In the genomic region with DNA sequence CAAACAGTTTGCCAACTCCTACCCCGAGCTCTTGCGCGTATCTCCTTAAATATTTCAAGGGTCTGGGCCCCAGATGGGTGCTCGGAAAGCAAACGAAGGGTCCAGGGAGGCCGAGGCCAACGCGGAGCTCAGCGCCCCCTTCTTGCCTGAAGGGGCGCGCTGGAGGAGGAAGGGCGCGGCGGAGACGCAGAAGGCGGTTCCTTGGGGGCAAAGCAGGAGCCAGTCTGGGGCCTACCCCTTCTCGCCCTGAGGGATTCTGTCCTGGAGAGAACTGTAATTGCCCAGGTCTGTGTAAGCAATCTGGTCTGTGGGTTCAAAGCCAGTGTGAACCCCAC, we compare ENCODE assay signal across 12 cellular contexts. TPM values are rescaled to one million over a fixed set of nuclear protein-coding genes. Genes with fewer than 3 reads are reported as not detected.
DNase-seq lines count a peak whose midpoint lies in the region; ATAC-seq and TF ChIP-seq lines count a peak whose summit lies in the region.
"Had no signal": no experiment of that assay in that cellular context is flagged by ENCODE, and none has a peak within 500 bp of the region (broad histone marks: within the 10 kb centered on the region; RNA-seq: fewer than 3 reads in every experiment).

No MANE protein-coding gene starts in this region.

- H3K4me1 Mint-ChIP-seq in mesothelial cell of epicardium, result peaks cover 41% of the 10 kb centered on the region
- peaks cover 15% of the 10 kb centered on the region for H3K4me1 Mint-ChIP-seq in activated T-helper 2 cell treated with anti-CD3 and anti-CD28 coated beads, Interferon-gamma antibody, Interleukin-2, Interleukin-4, amounts not matched to agents 10 μg/mL and 5 μg/mL and 100 μg/mL, durations not matched to agents 14 hours and 24 hours and 36 hours (ENCODE audit: low read depth)

- H3K27ac Mint-ChIP-seq in mesothelial cell of epicardium, result no peak overlapping the region
- no peak overlapping the region for H3K27ac Mint-ChIP-seq in activated T-helper 2 cell treated with anti-CD3 and anti-CD28 coated beads, Interferon-gamma antibody, Interleukin-2, Interleukin-4, amounts not matched to agents 10 μg/mL and 5 μg/mL and 100 μg/mL, durations not matched to agents 14 hours and 24 hours and 36 hours

- ATAC-seq in left ventricle myocardium superior (no peak), HG03045 (IDR thresholded peaks at IDR 0.05; ENCODE audit: unreplicated experiment) (no peak)

- no peaks in the 10 kb centered on the region for H3K9me3 ChIP-seq in left ventricle myocardium inferior (replicated peaks)
- no peaks in the 10 kb centered on the region for H3K9me3 ChIP-seq in duodenal mucosa (ENCODE audit: control insufficient read depth in 1 of 2, low read length in 2 of 2)
- H3K9me3 ChIP-seq: SJCRH30 had no signal

- H3K9me3 Mint-ChIP-seq in mesothelial cell of epicardium, result no peaks in the 10 kb centered on the region
- no peaks in the 10 kb centered on the region for H3K9me3 Mint-ChIP-seq in activated T-helper 2 cell treated with anti-CD3 and anti-CD28 coated beads, Interferon-gamma antibody, Interleukin-2, Interleukin-4, amounts not matched to agents 10 μg/mL and 5 μg/mL and 100 μg/mL, durations not matched to agents 14 hours and 24 hours and 36 hours

- no peak for TF ChIP-seq CTCF in left ventricle myocardium inferior (IDR thresholded peaks at IDR 0.05; ENCODE audit: borderline replicate concordance)
- no peak for TF ChIP-seq CTCF in mesothelial cell of epicardium (IDR thresholded peaks at IDR 0.05; ENCODE audit: unreplicated experiment)

- intact Hi-C loops in left ventricle myocardium inferior (cut with micrococcal nuclease), result loop anchor here (10.0 kb wide), 1 partner anchor 232 kb away; no protein-coding TSS in a partner anchor
- intact Hi-C loops in left ventricle myocardium superior (cut with micrococcal nuclease), result no loop called here
- intact Hi-C loops in activated T-helper 2 cell treated with anti-CD3 and anti-CD28 coated beads, Interferon-gamma antibody, Interleukin-2, Interleukin-4, amounts not matched to agents 10 μg/mL and 5 μg/mL and 100 μg/mL, durations not matched to agents 14 hours and 24 hours and 36 hours (cut with micrococcal nuclease), result loop anchor here (5.0 kb wide), 2 partner anchors 539 to 949 kb away; a partner anchor contains a TSS

- H3K27me3 Mint-ChIP-seq in mesothelial cell of epicardium (ENCODE audit: low read depth), result peaks cover 98% of the 10 kb centered on the region
- peaks cover 87% of the 10 kb centered on the region for H3K27me3 Mint-ChIP-seq in activated T-helper 2 cell treated with anti-CD3 and anti-CD28 coated beads, Interferon-gamma antibody, Interleukin-2, Interleukin-4, amounts not matched to agents 10 μg/mL and 5 μg/mL and 100 μg/mL, durations not matched to agents 14 hours and 24 hours and 36 hours (ENCODE audit: low read depth)

- peaks cover 36% of the 10 kb centered on the region for H3K4me1 ChIP-seq in left ventricle myocardium inferior
- H3K4me1 ChIP-seq in duodenal mucosa (ENCODE audit: control insufficient read depth in 1 of 2, insufficient read depth in 2 of 2, low read length in 2 of 2), result peaks cover 13 to 14% of the 10 kb centered on the region in 2 donors
- H3K4me1 ChIP-seq: SJCRH30 had no signal

- H3K4me3 ChIP-seq in left ventricle myocardium inferior (peak overlapping the region; percentile 51), duodenal mucosa (ENCODE audit: low read depth in 1 of 2, low read length in 2 of 2) (peak overlapping the region; percentile 25 to 51)
- H3K4me3 ChIP-seq: SJCRH30 had no signal

- H3K27me3 ChIP-seq in left ventricle myocardium inferior (ENCODE audit: low read depth) (peaks cover 90% of the 10 kb centered on the region), duodenal mucosa (ENCODE audit: control insufficient read depth in 1 of 2, insufficient read depth in 2 of 2, low read length in 2 of 2) (peaks cover 51 to 54% of the 10 kb centered on the region in 2 donors)
- H3K27me3 ChIP-seq: SJCRH30 had no signal

- H3K36me3 Mint-ChIP-seq in mesothelial cell of epicardium, result no peaks in the 10 kb centered on the region
- no peaks in the 10 kb centered on the region for H3K36me3 Mint-ChIP-seq in activated T-helper 2 cell treated with anti-CD3 and anti-CD28 coated beads, Interferon-gamma antibody, Interleukin-2, Interleukin-4, amounts not matched to agents 10 μg/mL and 5 μg/mL and 100 μg/mL, durations not matched to agents 14 hours and 24 hours and 36 hours (ENCODE audit: low read depth)

- no peak for DNase-seq in left ventricle myocardium inferior
- DNase-seq in left ventricle myocardium superior, result no peak
- DNase-seq in mesothelial cell of epicardium (ENCODE audit: low spot score in 2 of 2, unreplicated experiment in 2 of 2), result no peak
- no peak for DNase-seq in NCI-H2196 (lab: John Stamatoyannopoulos, UW; ENCODE audit: unreplicated experiment)
- DNase-seq in HK-2 (ENCODE audit: unreplicated experiment), result no peak
- no peak for DNase-seq in activated T-helper 2 cell treated with anti-CD3 and anti-CD28 coated beads, Interferon-gamma antibody, Interleukin-2, Interleukin-4, amounts not matched to agents 10 μg/mL and 5 μg/mL and 100 μg/mL, durations not matched to agents 14 hours and 24 hours and 36 hours (ENCODE audit: low spot score)
- DNase-seq: cerebellar nuclear complex, SJCRH30 had no signal

- H3K9ac ChIP-seq in duodenal mucosa (ENCODE audit: low read depth in 1 of 2, low read length in 2 of 2), result no peak overlapping the region

- no peak overlapping the region for H3K27ac ChIP-seq in left ventricle myocardium inferior (replicated peaks)
- no peak overlapping the region for H3K27ac ChIP-seq in duodenal mucosa (ENCODE audit: low read depth, low read length)
- H3K27ac ChIP-seq: C4-2B, SJCRH30 had no signal

- peak overlapping the region; percentile 64 for H3K4me3 Mint-ChIP-seq in mesothelial cell of epicardium
- H3K4me3 Mint-ChIP-seq in activated T-helper 2 cell treated with anti-CD3 and anti-CD28 coated beads, Interferon-gamma antibody, Interleukin-2, Interleukin-4, amounts not matched to agents 10 μg/mL and 5 μg/mL and 100 μg/mL, durations not matched to agents 14 hours and 24 hours and 36 hours (ENCODE audit: low read depth), result no peak overlapping the region

- H3K36me3 ChIP-seq in left ventricle myocardium inferior (no peaks in the 10 kb centered on the region), duodenal mucosa (ENCODE audit: control insufficient read depth in 1 of 2, insufficient read depth in 2 of 2, low read length in 2 of 2) (no peaks in the 10 kb centered on the region)
- H3K36me3 ChIP-seq: SJCRH30 had no signal

RNA-seq across cellular contexts. Expression of a gene that starts 4.0 kb away (rescaled TPM):
- total RNA-seq in left ventricle myocardium inferior (0.14 TPM), left ventricle myocardium superior (1.4 TPM), mesothelial cell of epicardium (22.8 to 27.1 TPM (median 23.8 TPM) in 3 replicates)
- not detected in 2 replicates for total RNA-seq in activated T-helper 2 cell treated with anti-CD3 and anti-CD28 coated beads, Interferon-gamma antibody, Interleukin-2, Interleukin-4, amounts not matched to agents 10 μg/mL and 5 μg/mL and 100 μg/mL, durations not matched to agents 14 hours and 24 hours and 36 hours
- total RNA-seq: SJCRH30 had no signal

RNA-seq across cellular contexts. Expression of a gene that starts 33.0 kb away (rescaled TPM):
- total RNA-seq in left ventricle myocardium inferior, result 0.71 TPM
- 0.20 TPM for total RNA-seq in left ventricle myocardium superior
- 2.3 to 4.3 TPM (median 2.5 TPM) in 3 replicates for total RNA-seq in mesothelial cell of epicardium
- total RNA-seq in activated T-helper 2 cell treated with anti-CD3 and anti-CD28 coated beads, Interferon-gamma antibody, Interleukin-2, Interleukin-4, amounts not matched to agents 10 μg/mL and 5 μg/mL and 100 μg/mL, durations not matched to agents 14 hours and 24 hours and 36 hours, result not detected in 2 replicates
- total RNA-seq: activated CD8-positive, alpha-beta memory T cell treated with anti-CD3 and anti-CD28 coated beads for 36 hours; SJCRH30 had no signal
